Comparison of ENCODE assay signal across 17 cellular contexts in the genomic region with DNA sequence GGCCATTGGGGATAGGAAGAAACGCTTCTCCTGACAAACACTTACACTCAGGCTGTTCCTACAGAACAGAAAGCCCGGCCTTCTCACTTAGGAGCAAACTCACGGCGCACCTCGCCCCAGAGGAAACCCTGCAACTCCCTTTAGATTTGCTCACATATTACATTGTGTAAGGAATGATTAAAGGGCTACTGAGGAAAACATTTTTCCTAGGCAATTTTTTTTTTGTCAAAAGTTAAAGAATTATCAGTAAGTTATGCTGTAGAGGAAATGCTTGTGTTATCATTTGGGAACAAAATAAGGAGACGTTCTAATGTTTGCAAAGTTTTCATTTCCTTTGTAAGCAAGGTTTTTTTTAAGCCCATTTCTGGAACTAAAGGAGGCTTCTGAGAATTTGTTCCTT.
"Had no signal": no experiment of that assay in that cellular context is flagged by ENCODE, and none has a peak within 500 bp of the region (broad histone marks: within the 10 kb centered on the region; RNA-seq: fewer than 3 reads in every experiment).

No MANE protein-coding gene starts in this region.

- H3K36me3 ChIP-seq: ovary had no signal

- H3K4me1 ChIP-seq: psoas muscle, thyroid gland, upper lobe of left lung had no signal

- H3K27me3 ChIP-seq: esophagus squamous epithelium, ovary, stomach, thyroid gland, upper lobe of left lung had no signal

- DNase-seq: central memory CD4-positive, alpha-beta T cell; dermis blood vessel endothelial cell; erythroblast; esophagus squamous epithelium; occipital lobe; stimulated activated CD4-positive, alpha-beta T cell treated with anti-CD3 and anti-CD28 coated beads, Interleukin-2, amount 100 ng/mL, for 24 hours; stimulated activated CD4-positive, alpha-beta T cell treated with anti-CD3 and anti-CD28 coated beads, Interleukin-4, amount 100 ng/mL, for 24 hours; stimulated activated naive CD4-positive, alpha-beta T cell treated with Interleukin-2 at 50 U/mL for 16 hours; stomach; thyroid gland; upper lobe of left lung had no signal

- H3K27ac ChIP-seq: coronary artery, psoas muscle, thyroid gland, upper lobe of left lung had no signal

- H3K9me3 ChIP-seq: esophagus squamous epithelium, ovary, psoas muscle, stomach, thyroid gland, upper lobe of left lung had no signal

- H3K4me3 ChIP-seq: coronary artery, esophagus squamous epithelium, lung, ovary, psoas muscle, smooth muscle cell, stomach, thyroid gland, upper lobe of left lung had no signal

- ATAC-seq: sciatic nerve had no signal
